In the genomic region with DNA sequence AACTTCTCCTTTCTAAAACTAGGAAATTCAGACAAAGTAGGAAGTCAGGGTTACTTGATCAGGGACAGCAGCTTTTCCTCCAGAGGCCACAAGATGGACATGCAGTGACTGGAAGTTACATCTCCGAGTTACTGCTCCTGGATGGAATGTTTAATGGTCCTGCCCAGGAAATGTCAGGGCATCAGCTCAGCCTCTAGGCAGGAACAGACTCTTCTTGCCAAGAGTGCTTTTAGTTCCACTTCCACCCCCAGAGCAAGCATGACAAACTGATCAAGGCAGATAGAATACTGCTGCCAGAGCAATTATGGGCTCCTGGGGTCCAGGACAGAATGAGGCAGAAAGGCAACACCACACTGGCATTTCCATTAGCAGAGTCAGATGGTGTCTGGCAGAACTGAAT, we compare ENCODE assay signal across 14 cellular contexts.
"Had no signal": no experiment of that assay in that cellular context is flagged by ENCODE, and none has a peak within 500 bp of the region (broad histone marks: within the 10 kb centered on the region; RNA-seq: fewer than 3 reads in every experiment).

No MANE protein-coding gene starts in this region.

- H3K9me3 ChIP-seq: body of pancreas, uterus had no signal

- H3K36me3 Mint-ChIP-seq: activated naive CD4-positive, alpha-beta T cell treated with anti-CD3 and anti-CD28 coated beads, Interleukin-2, amount 50 U/mL, for 24 hours had no signal

- H3K9me3 Mint-ChIP-seq: activated naive CD4-positive, alpha-beta T cell treated with anti-CD3 and anti-CD28 coated beads, Interleukin-2, amount 50 U/mL, for 24 hours; dendritic cell treated with granulocyte-macrophage colony-stimulating factor and Interleukin-4, amounts not matched to agents 40 ng/mL and 50 ng/mL, for 4 days; neural crest cell had no signal

- H3K27me3 Mint-ChIP-seq: activated naive CD4-positive, alpha-beta T cell treated with anti-CD3 and anti-CD28 coated beads, Interleukin-2, amount 50 U/mL, for 24 hours; dendritic cell treated with granulocyte-macrophage colony-stimulating factor and Interleukin-4, amounts not matched to agents 40 ng/mL and 50 ng/mL, for 4 days; T-helper 17 cell had no signal

- H3K4me3 ChIP-seq: body of pancreas, skin epidermis, uterus had no signal

- H3K27ac Mint-ChIP-seq: activated naive CD4-positive, alpha-beta T cell treated with anti-CD3 and anti-CD28 coated beads, Interleukin-2, amount 50 U/mL, for 24 hours; dendritic cell treated with granulocyte-macrophage colony-stimulating factor and Interleukin-4, amounts not matched to agents 40 ng/mL and 50 ng/mL, for 4 days; T-helper 17 cell had no signal

- H3K27me3 ChIP-seq: body of pancreas, uterus had no signal

- H3K4me1 Mint-ChIP-seq: activated naive CD4-positive, alpha-beta T cell treated with anti-CD3 and anti-CD28 coated beads, Interleukin-2, amount 50 U/mL, for 24 hours; neural crest cell; T-helper 17 cell had no signal

- H3K79me2 ChIP-seq: parathyroid adenoma had no signal

- H2AFZ ChIP-seq: parathyroid adenoma had no signal

- H3K27ac ChIP-seq: body of pancreas, parathyroid adenoma, skin epidermis, uterus had no signal

- H3K4me3 Mint-ChIP-seq: activated naive CD4-positive, alpha-beta T cell treated with anti-CD3 and anti-CD28 coated beads, Interleukin-2, amount 50 U/mL, for 24 hours; dendritic cell treated with granulocyte-macrophage colony-stimulating factor and Interleukin-4, amounts not matched to agents 40 ng/mL and 50 ng/mL, for 4 days; neural crest cell; T-helper 17 cell had no signal

- H3K4me1 ChIP-seq: body of pancreas, parathyroid adenoma, uterus had no signal

- DNase-seq: activated CD4-positive, alpha-beta T cell treated with anti-CD3 and anti-CD28 coated beads, Interleukin-2, amount 50 U/mL, for 4 hours; activated CD4-positive, CD25-positive, alpha-beta regulatory T cell treated with anti-CD3 and anti-CD28 coated beads, Interleukin-2, amount 50 U/mL, for 72 hours; activated effector memory CD4-positive, alpha-beta T cell treated with Interleukin-2 at 50 U/mL for 16 hours; activated T-cell treated with anti-CD3 and anti-CD28 coated beads, Interleukin-2, amount 50 U/mL, for 1 hour; body of pancreas; cerebellar nuclear complex; glutamatergic neuron; T-helper 17 cell; uterus had no signal

- H3K9ac ChIP-seq: parathyroid adenoma had no signal

- ATAC-seq: body of pancreas, T-helper 17 cell had no signal

- H3K36me3 ChIP-seq: uterus had no signal
